In genomic region chr7:1175967-1176851, GRCh38 we compare ENCODE assay signal across 8 cellular contexts. TPM values are rescaled to one million over a fixed set of nuclear protein-coding genes. Genes with fewer than 3 reads are reported as not detected.
DNase-seq lines count a peak whose midpoint lies in the region; ATAC-seq and TF ChIP-seq lines count a peak whose summit lies in the region.

No MANE protein-coding gene starts in this region.

- H3K9me2 ChIP-seq in Loucy (replicated peaks; ENCODE audit: low read depth, low read length) (no peaks in the 10 kb centered on the region), SK-N-SH (no peaks in the 10 kb centered on the region)

- TF ChIP-seq POLR2A in upper lobe of left lung (IDR thresholded peaks at IDR 0.05) = no peak

- H3F3A ChIP-seq in Loucy (ENCODE audit: low read depth) (no peaks in the 10 kb centered on the region), SK-N-SH (replicated peaks; ENCODE audit: insufficient read depth) (no peaks in the 10 kb centered on the region)

- H3K4me3 Mint-ChIP-seq in activated naive CD4-positive, alpha-beta T cell treated with anti-CD3 and anti-CD28 coated beads for 36 hours = peak overlapping the region; percentile 60

- peak overlapping the region; percentile 61 for H3K4me2 ChIP-seq in Loucy (ENCODE audit: low read depth, low read length, poor library complexity, severe bottlenecking)
- no peak overlapping the region; the same call in 1 of the 2 replicates for H3K4me2 ChIP-seq in SK-N-SH

- WGBS in SK-N-SH (ENCODE audit: low lambda C conversion rate) = 26% methylated on average over 41 of the region's 44 CpGs
- 31 to 34% methylated on average over 26 to 32 of the region's 44 CpGs for WGBS in upper lobe of left lung, 2 donors

- H3K9ac ChIP-seq in Loucy (ENCODE audit: low read depth, low read length, poor library complexity, severe bottlenecking) = peak overlapping the region; percentile 50
- no peak overlapping the region for H3K9ac ChIP-seq in SK-N-SH

- intact Hi-C loops in activated naive CD4-positive, alpha-beta T cell treated with anti-CD3 and anti-CD28 coated beads for 36 hours (cut with micrococcal nuclease) = loop anchor here (1.0 to 2.0 kb wide), 3 partner anchors 89 to 183 kb away; no protein-coding TSS in a partner anchor
- intact Hi-C loops in Right ventricle myocardium inferior (cut with DNase I) = loop anchor here (10.0 kb wide), 1 partner anchor 291 kb away; no protein-coding TSS in a partner anchor
- intact Hi-C loops in posterior cingulate gyrus (cut with DNase I) = no loop called here

- H3K27me3 Mint-ChIP-seq in activated naive CD4-positive, alpha-beta T cell treated with anti-CD3 and anti-CD28 coated beads for 36 hours (ENCODE audit: low read depth) = peaks cover 10% of the 10 kb centered on the region

- H3K27me3 ChIP-seq in Loucy (ENCODE audit: insufficient read depth, low read length, poor library complexity, severe bottlenecking) (no peaks in the 10 kb centered on the region), SK-N-SH (ENCODE audit: insufficient read depth) (no peaks in the 10 kb centered on the region), upper lobe of left lung (no peaks in the 10 kb centered on the region)

- TF ChIP-seq EP300 in SK-N-SH (IDR thresholded peaks at IDR 0.05; ENCODE audit: borderline replicate concordance in 1 of 2, low read depth in 1 of 2, low read length in 1 of 2) (no peak), upper lobe of left lung (IDR thresholded peaks at IDR 0.05) (no peak)

- DNase-seq in ACHN (peak; percentile 85), SK-N-SH (peak; percentile 93), Right ventricle myocardium inferior (ENCODE audit: missing footprints) (peak; percentile 92), posterior cingulate gyrus (peak; percentile 48 to 95 (median 83)), upper lobe of left lung (peak; percentile 88 to 97)
- DNase-seq in activated naive CD4-positive, alpha-beta T cell treated with anti-CD3 and anti-CD28 coated beads for 36 hours = peak; percentile 90

- H3K27ac Mint-ChIP-seq in activated naive CD4-positive, alpha-beta T cell treated with anti-CD3 and anti-CD28 coated beads for 36 hours = no peak overlapping the region

- H4K20me1 ChIP-seq in Loucy (ENCODE audit: insufficient read depth, low read length, poor library complexity, severe bottlenecking) (no peaks in the 10 kb centered on the region), SK-N-SH (ENCODE audit: insufficient read depth) (no peaks in the 10 kb centered on the region)

- peaks cover 11% of the 10 kb centered on the region for H3K4me1 Mint-ChIP-seq in activated naive CD4-positive, alpha-beta T cell treated with anti-CD3 and anti-CD28 coated beads for 36 hours (ENCODE audit: low read depth)

- peak; percentile 89 for TF ChIP-seq CTCF in Loucy (conservative IDR thresholded peaks at IDR 0.05; ENCODE audit: low read length)
- peak; percentile 91 for TF ChIP-seq CTCF in SK-N-SH (IDR thresholded peaks at IDR 0.05)
- peak; percentile 90 to 94 (median 92) for TF ChIP-seq CTCF in upper lobe of left lung (IDR thresholded peaks at IDR 0.05)

- CTCF ChIA-PET in SK-N-SH (lab: Yijun Ruan, JAX) = interaction anchor here (0.6 to 5.5 kb wide), 46 partner anchors 8 to 565 kb away, joined by 3 to 73 read pairs (median 4); partner anchors contain the start of genes GPER1, GPR146 and ZFAND2A
- CTCF ChIA-PET in activated naive CD4-positive, alpha-beta T cell treated with anti-CD3 and anti-CD28 coated beads for 36 hours (lab: Charles Lee) = interaction anchor here (0.6 to 4.8 kb wide), 20 partner anchors 8 to 238 kb away, joined by 3 to 45 read pairs (median 6); partner anchors contain the start of genes GPER1 and ZFAND2A

- no peaks in the 10 kb centered on the region for H3K36me3 Mint-ChIP-seq in activated naive CD4-positive, alpha-beta T cell treated with anti-CD3 and anti-CD28 coated beads for 36 hours (ENCODE audit: low read depth)

- H3K4me3 ChIP-seq in Loucy (ENCODE audit: low read length, poor library complexity, severe bottlenecking) = peak overlapping the region; percentile 41
- H3K4me3 ChIP-seq in SK-N-SH (ENCODE audit: low read depth in 2 of 2, low read length in 1 of 2) = peak overlapping the region; percentile 4 to 36; a peak in 2 of 4 replicates
- H3K4me3 ChIP-seq in upper lobe of left lung = peak overlapping the region in 3 of 4 donors; percentile 16 to 39 (median 23)

- no peak overlapping the region for H3K27ac ChIP-seq in SK-N-SH (ENCODE audit: low read depth in 2 of 2, low read length in 1 of 2)
- H3K27ac ChIP-seq in upper lobe of left lung = peak overlapping the region in 2 of 4 donors; percentile 28 to 49

- H3K9me3 Mint-ChIP-seq in activated naive CD4-positive, alpha-beta T cell treated with anti-CD3 and anti-CD28 coated beads for 36 hours = no peaks in the 10 kb centered on the region

- H2AFZ ChIP-seq in Loucy (ENCODE audit: low read length) (peak overlapping the region; percentile 90), SK-N-SH (ENCODE audit: low read depth) (peak overlapping the region; percentile 83)

- TF ChIP-seq RAD21 in SK-N-SH (IDR thresholded peaks at IDR 0.05; ENCODE audit: low read length) = peak; percentile 74

- ATAC-seq in GM18909 (IDR thresholded peaks at IDR 0.05; ENCODE audit: poor library complexity, unreplicated experiment) (peak; percentile 65), Right ventricle myocardium inferior (peak; percentile 76), upper lobe of left lung (ENCODE audit: low FRiP score in 2 of 2) (peak; percentile 86 to 93)

- no peaks in the 10 kb centered on the region for H3K9me3 ChIP-seq in Loucy (ENCODE audit: insufficient read depth, low read depth, low read length)
- no peaks in the 10 kb centered on the region for H3K9me3 ChIP-seq in SK-N-SH
- H3K9me3 ChIP-seq in upper lobe of left lung = no peaks in the 10 kb centered on the region

- in situ Hi-C loops in ACHN (cut with HindIII; ENCODE audit: low pct_ligation_motif_present, low pct_unique_long_range_greater_than_20kb, low sequenced_read_pairs) = no loop called here

- H3K4me1 ChIP-seq in Loucy (ENCODE audit: insufficient read depth, low read length, poor library complexity, severe bottlenecking) (peaks cover 7% of the 10 kb centered on the region), SK-N-SH (ENCODE audit: control insufficient read depth in 1 of 2, insufficient read depth in 2 of 2, low read depth in 1 of 2, low read length in 1 of 2) (peaks cover 0 to 2% of the 10 kb centered on the region in 2 experiments; a peak in 1 of 4 replicates), upper lobe of left lung (peaks cover 9 to 18% (median 9%) of the 10 kb centered on the region in 4 donors)

- H3K36me3 ChIP-seq in Loucy (ENCODE audit: insufficient read depth, low read length) (no peaks in the 10 kb centered on the region), SK-N-SH (replicated peaks in 1 of 2; ENCODE audit: control insufficient read depth in 1 of 2, insufficient read depth in 2 of 2, low read length in 1 of 2) (no peaks in the 10 kb centered on the region), upper lobe of left lung (no peaks in the 10 kb centered on the region)

- H3K79me2 ChIP-seq in Loucy (ENCODE audit: insufficient read depth, low read length) (no peaks in the 10 kb centered on the region), SK-N-SH (ENCODE audit: insufficient read depth) (no peaks in the 10 kb centered on the region)

- POLR2A ChIA-PET in SK-N-SH (lab: Yijun Ruan, JAX) = no interaction called here

TF ChIP-seq in SK-N-SH, 30 proteins besides CTCF, POLR2A, EP300 and RAD21 (continues in another document):
- TF ChIP-seq RCOR1 (IDR thresholded peaks at IDR 0.05; ENCODE audit: low read length) (peak; percentile 46; the same call in 1 of the 2 replicates), FOXJ3 (CRISPR knock-in tag; IDR thresholded peaks at IDR 0.05) (peak; percentile 27; the same call in 1 of the 2 replicates), SIN3A (IDR thresholded peaks at IDR 0.05; ENCODE audit: borderline replicate concordance, low read depth, low read length) (no peak), ELF1 (IDR thresholded peaks at IDR 0.05) (peak; percentile 64), YY1 (IDR thresholded peaks at IDR 0.05; ENCODE audit: low read depth) (no peak), MAX (IDR thresholded peaks at IDR 0.05; ENCODE audit: low read depth) (peak; percentile 77), CHD2 (IDR thresholded peaks at IDR 0.05; ENCODE audit: low read length, partially characterized antibody) (peak; percentile 18)
- TF ChIP-seq, protein P1, sequence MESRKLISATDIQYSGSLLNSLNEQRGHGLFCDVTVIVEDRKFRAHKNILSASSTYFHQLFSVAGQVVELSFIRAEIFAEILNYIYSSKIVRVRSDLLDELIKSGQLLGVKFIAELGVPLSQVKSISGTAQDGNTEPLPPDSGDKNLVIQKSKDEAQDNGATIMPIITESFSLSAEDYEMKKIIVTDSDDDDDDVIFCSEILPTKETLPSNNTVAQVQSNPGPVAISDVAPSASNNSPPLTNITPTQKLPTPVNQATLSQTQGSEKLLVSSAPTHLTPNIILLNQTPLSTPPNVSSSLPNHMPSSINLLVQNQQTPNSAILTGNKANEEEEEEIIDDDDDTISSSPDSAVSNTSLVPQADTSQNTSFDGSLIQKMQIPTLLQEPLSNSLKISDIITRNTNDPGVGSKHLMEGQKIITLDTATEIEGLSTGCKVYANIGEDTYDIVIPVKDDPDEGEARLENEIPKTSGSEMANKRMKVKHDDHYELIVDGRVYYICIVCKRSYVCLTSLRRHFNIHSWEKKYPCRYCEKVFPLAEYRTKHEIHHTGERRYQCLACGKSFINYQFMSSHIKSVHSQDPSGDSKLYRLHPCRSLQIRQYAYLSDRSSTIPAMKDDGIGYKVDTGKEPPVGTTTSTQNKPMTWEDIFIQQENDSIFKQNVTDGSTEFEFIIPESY (IDR thresholded peaks at IDR 0.05; ENCODE audit: borderline replicate concordance, low read depth) = no peak

RNA-seq across cellular contexts. Expression of gene ZFAND2A, which starts 16.2 kb away (rescaled TPM):
- polyA plus RNA-seq in SK-N-SH (2012; rRNA removed) = 38.9 and 48.5 TPM in 2 replicates
- 35.7 and 38.9 TPM in 2 replicates for polyA plus RNA-seq in SK-N-SH (2012; cell fraction: cytosol; rRNA removed)
- 53.1 and 58.2 TPM in 2 replicates for polyA plus RNA-seq in SK-N-SH (2012; cell fraction: nucleus; rRNA removed)
- total RNA-seq in activated naive CD4-positive, alpha-beta T cell treated with anti-CD3 and anti-CD28 coated beads for 36 hours = 10 to 100 TPM; 19.1 to 20.7 TPM
- total RNA-seq in Right ventricle myocardium inferior = 5.9 TPM
- total RNA-seq in upper lobe of left lung = 10 to 100 TPM; 12.5 to 45.1 (median 21.6) TPM

RNA-seq across cellular contexts. Expression of gene UNCX, which starts 56.5 kb away (rescaled TPM):
- polyA plus RNA-seq in SK-N-SH (2012; rRNA removed) = not detected in 2 replicates
- not detected in 2 replicates for polyA plus RNA-seq in SK-N-SH (2012; cell fraction: cytosol; rRNA removed)
- polyA plus RNA-seq in SK-N-SH (2012; cell fraction: nucleus; rRNA removed) = not detected in 2 replicates
- total RNA-seq in activated naive CD4-positive, alpha-beta T cell treated with anti-CD3 and anti-CD28 coated beads for 36 hours = not detected
- total RNA-seq in Right ventricle myocardium inferior (not detected), upper lobe of left lung (not detected)
